ENCODE assay signal across 17 cellular contexts in the genomic region with DNA sequence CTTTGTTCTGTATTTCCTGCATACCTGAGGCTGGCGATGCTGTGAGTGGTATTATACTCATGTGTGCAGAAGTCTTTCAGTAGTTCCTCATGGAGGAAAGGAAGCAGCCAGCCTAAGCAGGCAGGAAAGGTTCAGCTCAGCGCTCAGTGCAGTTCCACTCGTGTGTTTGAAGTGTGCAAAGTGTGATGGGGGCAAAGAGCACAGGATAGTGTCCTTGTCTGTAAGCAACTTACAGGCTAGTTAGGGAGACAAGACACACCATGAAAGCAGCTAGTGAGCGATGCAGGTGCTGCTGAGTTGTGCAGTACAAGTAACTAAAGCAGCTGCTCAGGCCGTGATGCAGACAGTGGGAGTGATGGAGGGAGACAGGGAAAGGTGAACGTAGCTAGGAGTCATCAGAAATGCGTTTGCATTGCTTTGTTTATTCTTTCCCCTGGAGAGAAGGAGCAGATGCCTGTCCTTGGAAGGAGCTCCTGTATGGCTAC.
"Had no signal": no experiment of that assay in that cellular context is flagged by ENCODE, and none has a peak within 500 bp of the region (broad histone marks: within the 10 kb centered on the region; RNA-seq: fewer than 3 reads in every experiment).

No MANE protein-coding gene starts in this region.

- H3K27ac Mint-ChIP-seq: activated naive CD8-positive, alpha-beta T cell; activated T-cell treated with anti-CD3 and anti-CD28 coated beads, Interleukin-2, amount 50 U/mL, for 72 hours had no signal

- H3K27me3 Mint-ChIP-seq: activated naive CD8-positive, alpha-beta T cell; naive thymus-derived CD4-positive, alpha-beta T cell had no signal

- H3K27ac ChIP-seq: body of pancreas, heart right ventricle, pancreas, uterus had no signal

- H3K4me3 Mint-ChIP-seq: activated naive CD8-positive, alpha-beta T cell; activated T-cell treated with anti-CD3 and anti-CD28 coated beads, Interleukin-2, amount 50 U/mL, for 72 hours; naive thymus-derived CD4-positive, alpha-beta T cell had no signal

- ATAC-seq: activated T-cell treated with anti-CD3 and anti-CD28 coated beads, Interleukin-2, amount 50 U/mL, for 72 hours; body of pancreas; gastroesophageal sphincter; heart right ventricle; mucosa of descending colon; naive thymus-derived CD4-positive, alpha-beta T cell; pancreas had no signal

- H3K9me3 Mint-ChIP-seq: activated T-cell treated with anti-CD3 and anti-CD28 coated beads, Interleukin-2, amount 50 U/mL, for 72 hours; naive thymus-derived CD4-positive, alpha-beta T cell had no signal

- H3K4me1 ChIP-seq: body of pancreas, pancreas, uterus had no signal

- H3K4me3 ChIP-seq: body of pancreas, gastroesophageal sphincter, heart right ventricle, mucosa of descending colon, pancreas, stomach, uterus had no signal

- H3K9me3 ChIP-seq: body of pancreas, gastroesophageal sphincter, heart right ventricle, mucosa of descending colon, pancreas, stomach, uterus had no signal

- DNase-seq: activated CD4-positive, alpha-beta T cell treated with anti-CD3 and anti-CD28 coated beads for 1 hour; activated CD4-positive, alpha-beta T cell treated with anti-CD3 and anti-CD28 coated beads, Interleukin-2, amount 50 U/mL, for 4 hours; activated gamma-delta T cell treated with Interleukin-2 at 50 U/mL for 16 hours; activated T-cell treated with anti-CD3 and anti-CD28 coated beads, Interleukin-2, amount 50 U/mL, for 72 hours; amniotic stem cell; body of pancreas; effector memory CD4-positive, alpha-beta T cell; heart right ventricle; mucosa of descending colon; naive thymus-derived CD4-positive, alpha-beta T cell; pancreas; stimulated activated CD4-positive, alpha-beta T cell treated with anti-CD3 and anti-CD28 coated beads, Interleukin-1b, Interleukin-23, amount 100 ng/mL, for 48 hours; stomach; T-helper 9 cell; uterus had no signal

- H3K36me3 Mint-ChIP-seq: activated naive CD8-positive, alpha-beta T cell had no signal

- H3K36me3 ChIP-seq: gastroesophageal sphincter, heart right ventricle, pancreas, stomach, uterus had no signal

- H3K27me3 ChIP-seq: body of pancreas, gastroesophageal sphincter, heart right ventricle, pancreas, stomach, uterus had no signal
